Comparison of ENCODE assay signal across 11 cellular contexts in genomic region chr17:18041776-18042175, GRCh38. TPM values are rescaled to one million over a fixed set of nuclear protein-coding genes. Genes with fewer than 3 reads are reported as not detected.
DNase-seq lines count a peak whose midpoint lies in the region; ATAC-seq and TF ChIP-seq lines count a peak whose summit lies in the region.
"Had no signal": no experiment of that assay in that cellular context is flagged by ENCODE, and none has a peak within 500 bp of the region (broad histone marks: within the 10 kb centered on the region; RNA-seq: fewer than 3 reads in every experiment).

No MANE protein-coding gene starts in this region.

- H3K36me3 Mint-ChIP-seq in activated CD4-positive, alpha-beta memory T cell treated with anti-CD3 and anti-CD28 coated beads, Interleukin-2, amount 10 ng/mL, durations not matched to agents 7 days and 5 days (ENCODE audit: low read depth): peaks cover 12% of the 10 kb centered on the region
- H3K36me3 Mint-ChIP-seq in activated CD4-positive, alpha-beta memory T cell treated with anti-CD3 and anti-CD28 coated beads for 36 hours: peaks cover 2% of the 10 kb centered on the region
- H3K36me3 Mint-ChIP-seq in activated CD4-positive, alpha-beta T cell treated with anti-CD3 and anti-CD28 coated beads for 36 hours (ENCODE audit: low read depth): peaks cover 9% of the 10 kb centered on the region

- H3K4me2 ChIP-seq in OCI-LY7 (ENCODE audit: low read length): peak overlapping the region; percentile 96
- H3K4me2 ChIP-seq in skeletal muscle satellite cell (ENCODE audit: low read length): peak overlapping the region; percentile 16

- H4K20me1 ChIP-seq in OCI-LY7 (ENCODE audit: insufficient read depth, low read length): 0 out of 2 replicates have a peak, but pooled peaks cover 6% of the 10 kb centered on the region

- no peak overlapping the region for H3K9ac ChIP-seq in skeletal muscle satellite cell (ENCODE audit: low read depth, low read length)

- no peak overlapping the region for H3K27ac ChIP-seq in OCI-LY7 (ENCODE audit: low read depth, low read length, poor library complexity, severe bottlenecking)
- no peak overlapping the region for H3K27ac ChIP-seq in Peyer's patch

- no TSS peak for BruUV-seq in OCI-LY7 (replicated peaks; lab: Mats Ljungman, UMichigan)

- H3K4me3 ChIP-seq in OCI-LY7 (ENCODE audit: low read depth, low read length, poor library complexity, severe bottlenecking): no peak overlapping the region
- peak overlapping the region; percentile 3 for H3K4me3 ChIP-seq in skeletal muscle satellite cell (ENCODE audit: low read length)
- H3K4me3 ChIP-seq in Peyer's patch: no peak overlapping the region

- intact Hi-C loops in activated CD4-positive, alpha-beta memory T cell treated with anti-CD3 and anti-CD28 coated beads for 36 hours (cut with micrococcal nuclease): no loop called here
- intact Hi-C loops in OCI-LY7 (cut with micrococcal nuclease; ENCODE audit: unreplicated experiment): no loop called here
- intact Hi-C loops in activated CD4-positive, alpha-beta T cell treated with anti-CD3 and anti-CD28 coated beads for 36 hours (cut with DNase I, micrococcal nuclease): loop anchor here in 1 of 2 experiments (5.0 kb wide), 1 partner anchor 46 kb away; the partner anchor contains the start of gene DRG2

- ATAC-seq in activated CD4-positive, alpha-beta T cell treated with anti-CD3 and anti-CD28 coated beads for 36 hours: no peak
- no peak for ATAC-seq in HG02759 (IDR thresholded peaks at IDR 0.05; ENCODE audit: unreplicated experiment)

- H3K36me3 ChIP-seq in OCI-LY7 (ENCODE audit: insufficient read depth, low read length): peaks cover 14% of the 10 kb centered on the region
- peaks cover 5% of the 10 kb centered on the region for H3K36me3 ChIP-seq in skeletal muscle satellite cell (ENCODE audit: insufficient read depth, low read length)
- peaks cover 0 to 7% (median 0%) of the 10 kb centered on the region in 3 donors for H3K36me3 ChIP-seq in Peyer's patch

- POLR2A ChIA-PET in activated CD4-positive, alpha-beta memory T cell treated with anti-CD3 and anti-CD28 coated beads, Interleukin-2, amount 10 ng/mL, durations not matched to agents 7 days and 5 days (lab: Charles Lee): no interaction called here
- POLR2A ChIA-PET in activated CD4-positive, alpha-beta memory T cell treated with anti-CD3 and anti-CD28 coated beads for 36 hours (lab: Charles Lee): no interaction called here
- POLR2A ChIA-PET in OCI-LY7 (lab: Charles Lee): no interaction called here
- POLR2A ChIA-PET in activated CD4-positive, alpha-beta T cell treated with anti-CD3 and anti-CD28 coated beads for 36 hours (lab: Charles Lee): no interaction called here

- H3K9me3 Mint-ChIP-seq in activated CD4-positive, alpha-beta memory T cell treated with anti-CD3 and anti-CD28 coated beads, Interleukin-2, amount 10 ng/mL, durations not matched to agents 7 days and 5 days: no peaks in the 10 kb centered on the region
- H3K9me3 Mint-ChIP-seq in activated CD4-positive, alpha-beta memory T cell treated with anti-CD3 and anti-CD28 coated beads for 36 hours: no peaks in the 10 kb centered on the region
- no peaks in the 10 kb centered on the region for H3K9me3 Mint-ChIP-seq in activated CD4-positive, alpha-beta T cell treated with anti-CD3 and anti-CD28 coated beads for 36 hours (ENCODE audit: low read depth)
- H3K9me3 Mint-ChIP-seq: dendritic cell treated with granulocyte-macrophage colony-stimulating factor and Interleukin-4, amounts not matched to agents 40 ng/mL and 50 ng/mL, for 4 days had no signal

- TF ChIP-seq POLR2A in Peyer's patch (IDR thresholded peaks at IDR 0.05): no peak

- H2AFZ ChIP-seq in OCI-LY7 (ENCODE audit: low read length): no peak overlapping the region

- CTCF ChIA-PET in activated CD4-positive, alpha-beta memory T cell treated with anti-CD3 and anti-CD28 coated beads, Interleukin-2, amount 10 ng/mL, durations not matched to agents 7 days and 5 days (lab: Charles Lee): interaction anchor here (1.2 kb wide), 1 partner anchor 9 kb away, joined by 3 read pairs; no protein-coding TSS in a partner anchor
- CTCF ChIA-PET in activated CD4-positive, alpha-beta memory T cell treated with anti-CD3 and anti-CD28 coated beads for 36 hours (lab: Charles Lee): interaction anchor here (0.7 to 0.8 kb wide), 2 partner anchors 9 to 102 kb away, joined by 3 to 4 read pairs; no protein-coding TSS in a partner anchor
- CTCF ChIA-PET in OCI-LY7 (lab: Charles Lee; ENCODE audit: unreplicated experiment): no interaction called here
- CTCF ChIA-PET in activated CD4-positive, alpha-beta T cell treated with anti-CD3 and anti-CD28 coated beads for 36 hours (lab: Charles Lee): no interaction called here

- no peak for DNase-seq in activated CD4-positive, alpha-beta memory T cell treated with anti-CD3 and anti-CD28 coated beads, Interleukin-2, amount 10 ng/mL, durations not matched to agents 7 days and 5 days
- no peak for DNase-seq in activated CD4-positive, alpha-beta memory T cell treated with anti-CD3 and anti-CD28 coated beads for 36 hours
- DNase-seq in OCI-LY7 (ENCODE audit: low spot score): no peak
- DNase-seq in fibroblast of gingiva (ENCODE audit: low read depth): peak; percentile 85
- no peak for DNase-seq in activated CD4-positive, alpha-beta T cell treated with anti-CD3 and anti-CD28 coated beads for 36 hours
- DNase-seq in Peyer's patch: no peak
- DNase-seq: KBM-7; stimulated activated CD4-positive, alpha-beta T cell treated with anti-CD3 and anti-CD28 coated beads, Interleukin-15, amount 100 ng/mL, for 24 hours had no signal

- H3K27me3 ChIP-seq in skeletal muscle satellite cell (ENCODE audit: control insufficient read depth, insufficient read depth, low read length) (no peaks in the 10 kb centered on the region), Peyer's patch (no peaks in the 10 kb centered on the region)

- peak overlapping the region; percentile 83 for H3K4me3 Mint-ChIP-seq in activated CD4-positive, alpha-beta memory T cell treated with anti-CD3 and anti-CD28 coated beads, Interleukin-2, amount 10 ng/mL, durations not matched to agents 7 days and 5 days
- H3K4me3 Mint-ChIP-seq in activated CD4-positive, alpha-beta memory T cell treated with anti-CD3 and anti-CD28 coated beads for 36 hours: no peak overlapping the region
- H3K4me3 Mint-ChIP-seq in activated CD4-positive, alpha-beta T cell treated with anti-CD3 and anti-CD28 coated beads for 36 hours: no peak overlapping the region
- H3K4me3 Mint-ChIP-seq: dendritic cell treated with granulocyte-macrophage colony-stimulating factor and Interleukin-4, amounts not matched to agents 40 ng/mL and 50 ng/mL, for 4 days had no signal

- H3K4me1 Mint-ChIP-seq in activated CD4-positive, alpha-beta memory T cell treated with anti-CD3 and anti-CD28 coated beads, Interleukin-2, amount 10 ng/mL, durations not matched to agents 7 days and 5 days: peaks cover 40% of the 10 kb centered on the region
- H3K4me1 Mint-ChIP-seq in activated CD4-positive, alpha-beta memory T cell treated with anti-CD3 and anti-CD28 coated beads for 36 hours (ENCODE audit: low read depth): peaks cover 38% of the 10 kb centered on the region
- peaks cover 42% of the 10 kb centered on the region for H3K4me1 Mint-ChIP-seq in activated CD4-positive, alpha-beta T cell treated with anti-CD3 and anti-CD28 coated beads for 36 hours

- peaks cover 28% of the 10 kb centered on the region for H3K4me1 ChIP-seq in OCI-LY7 (ENCODE audit: insufficient read depth, low read length, poor library complexity, severe bottlenecking)
- peaks cover 30% of the 10 kb centered on the region for H3K4me1 ChIP-seq in skeletal muscle satellite cell (ENCODE audit: control insufficient read depth, insufficient read depth, low read length)
- peaks cover 0 to 35% (median 14%) of the 10 kb centered on the region in 4 donors for H3K4me1 ChIP-seq in Peyer's patch

- peaks cover 32% of the 10 kb centered on the region; the same call in 1 of the 2 replicates for H3K79me2 ChIP-seq in OCI-LY7 (ENCODE audit: insufficient read depth, low read depth, low read length)

- no peak overlapping the region for H3K27ac Mint-ChIP-seq in activated CD4-positive, alpha-beta memory T cell treated with anti-CD3 and anti-CD28 coated beads, Interleukin-2, amount 10 ng/mL, durations not matched to agents 7 days and 5 days
- H3K27ac Mint-ChIP-seq in activated CD4-positive, alpha-beta memory T cell treated with anti-CD3 and anti-CD28 coated beads for 36 hours: no peak overlapping the region
- no peak overlapping the region for H3K27ac Mint-ChIP-seq in activated CD4-positive, alpha-beta T cell treated with anti-CD3 and anti-CD28 coated beads for 36 hours
- H3K27ac Mint-ChIP-seq: dendritic cell treated with granulocyte-macrophage colony-stimulating factor and Interleukin-4, amounts not matched to agents 40 ng/mL and 50 ng/mL, for 4 days had no signal

- H3K9me2 ChIP-seq in OCI-LY7 (ENCODE audit: insufficient read depth, low read length): no peaks in the 10 kb centered on the region

- TF ChIP-seq CTCF in OCI-LY7 (conservative IDR thresholded peaks at IDR 0.05; ENCODE audit: low read length): no peak
- TF ChIP-seq CTCF in Peyer's patch (IDR thresholded peaks at IDR 0.05): no peak

- no peaks in the 10 kb centered on the region for H3K27me3 Mint-ChIP-seq in activated CD4-positive, alpha-beta memory T cell treated with anti-CD3 and anti-CD28 coated beads, Interleukin-2, amount 10 ng/mL, durations not matched to agents 7 days and 5 days
- H3K27me3 Mint-ChIP-seq in activated CD4-positive, alpha-beta memory T cell treated with anti-CD3 and anti-CD28 coated beads for 36 hours: no peaks in the 10 kb centered on the region
- H3K27me3 Mint-ChIP-seq in activated CD4-positive, alpha-beta T cell treated with anti-CD3 and anti-CD28 coated beads for 36 hours: no peaks in the 10 kb centered on the region
- H3K27me3 Mint-ChIP-seq: dendritic cell treated with granulocyte-macrophage colony-stimulating factor and Interleukin-4, amounts not matched to agents 40 ng/mL and 50 ng/mL, for 4 days had no signal

- no peaks in the 10 kb centered on the region for H3K9me3 ChIP-seq in OCI-LY7 (ENCODE audit: low read length)
- no peaks in the 10 kb centered on the region for H3K9me3 ChIP-seq in skeletal muscle satellite cell (replicated peaks; ENCODE audit: low read length)
- no peaks in the 10 kb centered on the region for H3K9me3 ChIP-seq in Peyer's patch

RNA-seq across cellular contexts. Expression of gene GID4, which starts 2.6 kb away (rescaled TPM):
- 10 to 100 TPM in 1 of 2 experiments, 1 to 10 TPM in 1; 9.3 to 10.2 TPM for total RNA-seq in activated CD4-positive, alpha-beta memory T cell treated with anti-CD3 and anti-CD28 coated beads, Interleukin-2, amount 10 ng/mL, durations not matched to agents 7 days and 5 days
- total RNA-seq in activated CD4-positive, alpha-beta memory T cell treated with anti-CD3 and anti-CD28 coated beads for 36 hours: 1 to 10 TPM; 6.1 to 6.2 TPM
- total RNA-seq in OCI-LY7 (2014; rRNA removed; shearing (Covaris generic)): 5.1 and 6.3 TPM in 2 replicates
- 11.8 and 13.3 TPM in 2 replicates for total RNA-seq in OCI-LY7 (2022)
- 7.0 and 7.1 TPM in 2 replicates for total RNA-seq in skeletal muscle satellite cell (2012; rRNA removed)
- 1 to 10 TPM; 6.7 to 7.7 TPM for total RNA-seq in activated CD4-positive, alpha-beta T cell treated with anti-CD3 and anti-CD28 coated beads for 36 hours
- 10 to 100 TPM in 2 of 4 donors, 1 to 10 TPM in 2; 3.0 to 14.0 (median 10.9) TPM for total RNA-seq in Peyer's patch

RNA-seq across cellular contexts. Expression of gene ATPAF2, which starts 2.8 kb away (rescaled TPM):
- 10 to 100 TPM; 22.1 to 22.3 TPM for total RNA-seq in activated CD4-positive, alpha-beta memory T cell treated with anti-CD3 and anti-CD28 coated beads, Interleukin-2, amount 10 ng/mL, durations not matched to agents 7 days and 5 days
- total RNA-seq in activated CD4-positive, alpha-beta memory T cell treated with anti-CD3 and anti-CD28 coated beads for 36 hours: 10 to 100 TPM; 27.5 to 30.0 TPM
- 34.8 and 56.2 TPM in 2 replicates for total RNA-seq in OCI-LY7 (2014; rRNA removed; shearing (Covaris generic))
- total RNA-seq in OCI-LY7 (2022) (42.9 and 45.2 TPM in 2 replicates), Peyer's patch (10 to 100 TPM in 3 of 4 donors, 1 to 10 TPM in 1; 9.8 to 60.2 (median 29.7) TPM)
- 14.2 and 18.3 TPM in 2 replicates for total RNA-seq in skeletal muscle satellite cell (2012; rRNA removed)
- 10 to 100 TPM; 32.9 to 40.3 TPM for total RNA-seq in activated CD4-positive, alpha-beta T cell treated with anti-CD3 and anti-CD28 coated beads for 36 hours

RNA-seq across cellular contexts. Expression of gene DRG2, which starts 46.0 kb away (rescaled TPM):
- 10 to 100 TPM; 46.3 to 46.5 TPM for total RNA-seq in activated CD4-positive, alpha-beta memory T cell treated with anti-CD3 and anti-CD28 coated beads, Interleukin-2, amount 10 ng/mL, durations not matched to agents 7 days and 5 days
- 10 to 100 TPM; 37.7 to 39.3 TPM for total RNA-seq in activated CD4-positive, alpha-beta memory T cell treated with anti-CD3 and anti-CD28 coated beads for 36 hours
- 46.4 and 62.6 TPM in 2 replicates for total RNA-seq in OCI-LY7 (2014; rRNA removed; shearing (Covaris generic))
- total RNA-seq in OCI-LY7 (2022): 54.3 and 60.4 TPM in 2 replicates
- total RNA-seq in skeletal muscle satellite cell (2012; rRNA removed): 37.6 and 46.4 TPM in 2 replicates
- total RNA-seq in activated CD4-positive, alpha-beta T cell treated with anti-CD3 and anti-CD28 coated beads for 36 hours: 10 to 100 TPM; 42.5 to 45.6 TPM
- 10 to 100 TPM; 24.0 to 65.2 (median 48.5) TPM for total RNA-seq in Peyer's patch

Comparison
In these comparisons a context has a peak if more than half of its experiments do, and no peak if none do; other contexts are left out.
1. CTCF ChIA-PET loops: an anchor here in activated CD4-positive, alpha-beta memory T cell treated with anti-CD3 and anti-CD28 coated beads, Interleukin-2, amount 10 ng/mL, durations not matched to agents 7 days and 5 days (1.2 kb wide) and activated CD4-positive, alpha-beta memory T cell treated with anti-CD3 and anti-CD28 coated beads for 36 hours (0.7 to 0.8 kb wide); none called in OCI-LY7 and activated CD4-positive, alpha-beta T cell treated with anti-CD3 and anti-CD28 coated beads for 36 hours.